ENCODE assay signal across 2 cellular contexts in the genomic region with DNA sequence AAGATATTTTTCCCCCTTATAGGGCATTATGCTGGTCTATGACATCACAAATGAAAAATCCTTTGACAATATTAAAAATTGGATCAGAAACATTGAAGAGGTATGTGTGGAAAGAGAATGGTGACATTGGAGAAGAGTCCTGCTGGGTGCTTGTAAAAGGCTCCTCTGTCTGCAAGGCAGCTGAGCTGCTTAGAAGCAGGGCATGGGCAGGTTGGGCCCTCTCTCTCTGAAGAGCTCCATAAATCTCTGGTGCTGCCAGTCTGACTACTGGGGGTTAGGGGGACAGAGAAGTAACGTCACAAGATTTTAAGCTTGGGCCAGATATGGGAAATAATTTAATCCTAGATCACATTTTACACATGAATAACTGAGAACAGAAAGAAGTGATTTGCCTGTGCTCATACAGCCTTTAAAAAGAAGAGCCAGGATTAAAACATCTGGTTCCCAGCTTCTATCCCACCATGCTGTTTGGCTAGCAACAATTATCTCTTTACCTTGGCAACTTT.
TF ChIP-seq lines count a peak whose summit lies in the region.

No MANE protein-coding gene starts in this region.

TF ChIP-seq in SK-N-SH, 30 proteins besides CTCF, POLR2A, EP300 and RAD21 (continued from another document):
- no peak for TF ChIP-seq REST (IDR thresholded peaks at IDR 0.05; ENCODE audit: low read depth, low read length)
- TF ChIP-seq RFX5 (IDR thresholded peaks at IDR 0.05; ENCODE audit: low read length), result no peak

TF ChIP-seq in SK-N-SH treated with all-trans-retinoic acid at 6 μM for 48 hours, 23 proteins besides CTCF, POLR2A, EP300 and RAD21 (continued from another document):
- TF ChIP-seq POU6F1 (CRISPR knock-in tag; IDR thresholded peaks at IDR 0.05; ENCODE audit: borderline replicate concordance, low read depth), result no peak
- TF ChIP-seq PATZ1 (CRISPR knock-in tag; IDR thresholded peaks at IDR 0.05; ENCODE audit: borderline replicate concordance), result no peak
- no peak for TF ChIP-seq CSDC2 (CRISPR knock-in tag; IDR thresholded peaks at IDR 0.05)
- TF ChIP-seq RARB (CRISPR knock-in tag; IDR thresholded peaks at IDR 0.05), result no peak
- no peak for TF ChIP-seq OSR1 (CRISPR knock-in tag; IDR thresholded peaks at IDR 0.05)
- no peak for TF ChIP-seq ZNF70 (CRISPR knock-in tag; IDR thresholded peaks at IDR 0.05)
- TF ChIP-seq, protein P1, sequence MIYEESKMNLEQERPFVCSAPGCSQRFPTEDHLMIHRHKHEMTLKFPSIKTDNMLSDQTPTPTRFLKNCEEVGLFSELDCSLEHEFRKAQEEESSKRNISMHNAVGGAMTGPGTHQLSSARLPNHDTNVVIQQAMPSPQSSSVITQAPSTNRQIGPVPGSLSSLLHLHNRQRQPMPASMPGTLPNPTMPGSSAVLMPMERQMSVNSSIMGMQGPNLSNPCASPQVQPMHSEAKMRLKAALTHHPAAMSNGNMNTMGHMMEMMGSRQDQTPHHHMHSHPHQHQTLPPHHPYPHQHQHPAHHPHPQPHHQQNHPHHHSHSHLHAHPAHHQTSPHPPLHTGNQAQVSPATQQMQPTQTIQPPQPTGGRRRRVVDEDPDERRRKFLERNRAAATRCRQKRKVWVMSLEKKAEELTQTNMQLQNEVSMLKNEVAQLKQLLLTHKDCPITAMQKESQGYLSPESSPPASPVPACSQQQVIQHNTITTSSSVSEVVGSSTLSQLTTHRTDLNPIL (CRISPR knock-in tag; IDR thresholded peaks at IDR 0.05; ENCODE audit: low read depth), result no peak
- TF ChIP-seq SNAI2 (CRISPR knock-in tag; IDR thresholded peaks at IDR 0.05), result no peak
- TF ChIP-seq, protein P2, sequence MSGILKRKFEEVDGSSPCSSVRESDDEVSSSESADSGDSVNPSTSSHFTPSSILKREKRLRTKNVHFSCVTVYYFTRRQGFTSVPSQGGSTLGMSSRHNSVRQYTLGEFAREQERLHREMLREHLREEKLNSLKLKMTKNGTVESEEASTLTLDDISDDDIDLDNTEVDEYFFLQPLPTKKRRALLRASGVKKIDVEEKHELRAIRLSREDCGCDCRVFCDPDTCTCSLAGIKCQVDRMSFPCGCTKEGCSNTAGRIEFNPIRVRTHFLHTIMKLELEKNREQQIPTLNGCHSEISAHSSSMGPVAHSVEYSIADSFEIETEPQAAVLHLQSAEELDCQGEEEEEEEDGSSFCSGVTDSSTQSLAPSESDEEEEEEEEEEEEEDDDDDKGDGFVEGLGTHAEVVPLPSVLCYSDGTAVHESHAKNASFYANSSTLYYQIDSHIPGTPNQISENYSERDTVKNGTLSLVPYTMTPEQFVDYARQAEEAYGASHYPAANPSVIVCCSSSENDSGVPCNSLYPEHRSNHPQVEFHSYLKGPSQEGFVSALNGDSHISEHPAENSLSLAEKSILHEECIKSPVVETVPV (CRISPR knock-in tag; IDR thresholded peaks at IDR 0.05), result no peak
- no peak for TF ChIP-seq GLIS3 (CRISPR knock-in tag; IDR thresholded peaks at IDR 0.05)
- no peak for TF ChIP-seq BACH2 (CRISPR knock-in tag; IDR thresholded peaks at IDR 0.05; ENCODE audit: borderline replicate concordance)
